Comparison of ENCODE assay signal across 21 cellular contexts in genomic region chr4:73897380-73898136, GRCh38. TPM values are rescaled to one million over a fixed set of nuclear protein-coding genes. Genes with fewer than 3 reads are reported as not detected.
DNase-seq lines count a peak whose midpoint lies in the region; ATAC-seq and TF ChIP-seq lines count a peak whose summit lies in the region.
"Had no signal": no experiment of that assay in that cellular context is flagged by ENCODE, and none has a peak within 500 bp of the region (broad histone marks: within the 10 kb centered on the region; RNA-seq: fewer than 3 reads in every experiment).

No MANE protein-coding gene starts in this region.

- no peaks in the 10 kb centered on the region for H3K4me1 ChIP-seq in right atrium auricular region
- H3K4me1 ChIP-seq in suprapubic skin: peaks cover 12% of the 10 kb centered on the region
- H3K4me1 ChIP-seq in stomach: peaks cover 0 to 3% (median 0%) of the 10 kb centered on the region in 4 donors

- H3K27me3 ChIP-seq in right atrium auricular region: no peaks in the 10 kb centered on the region
- H3K27me3 ChIP-seq in suprapubic skin: no peaks in the 10 kb centered on the region
- H3K27me3 ChIP-seq in stomach: no peaks in the 10 kb centered on the region
- H3K27me3 ChIP-seq: upper lobe of left lung had no signal

- H3K27ac ChIP-seq in right atrium auricular region (no peak overlapping the region), suprapubic skin (peak overlapping the region; percentile 15), stomach (no peak overlapping the region)
- H3K27ac ChIP-seq: upper lobe of left lung had no signal

- no peak for DNase-seq in Right ventricle myocardium inferior (ENCODE audit: missing footprints)
- no peak for DNase-seq in right atrium auricular region (ENCODE audit: low spot score)
- DNase-seq in cardiac fibroblast (ENCODE audit: low read depth in 2 of 2): peak; percentile 96 to 98
- DNase-seq in left cardiac atrium: no peak
- no peak for DNase-seq in suprapubic skin (ENCODE audit: low spot score in 2 of 2)
- no peak for DNase-seq in stomach
- no peak for DNase-seq in RKO (ENCODE audit: low spot score)
- DNase-seq in erythroblast (lab: John Stamatoyannopoulos, UW): no peak
- DNase-seq: 8988T; amniotic stem cell; head of caudate nucleus; mesendoderm; MM.1S; NCI-H1930; NCI-H510A treated with DMSO at 0.1 percent for 48 hours; nephron progenitor cell; stimulated activated naive CD4-positive, alpha-beta T cell; upper lobe of left lung had no signal

- H3K36me3 ChIP-seq in right atrium auricular region (no peaks in the 10 kb centered on the region), suprapubic skin (no peaks in the 10 kb centered on the region), stomach (no peaks in the 10 kb centered on the region)
- H3K36me3 ChIP-seq: upper lobe of left lung had no signal

- H3K4me3 ChIP-seq in right atrium auricular region: no peak overlapping the region
- no peak overlapping the region for H3K4me3 ChIP-seq in cardiac fibroblast (replicated peaks in 1 of 2; ENCODE audit: low read depth in 2 of 2, low read length in 2 of 2)
- no peak overlapping the region for H3K4me3 ChIP-seq in suprapubic skin
- H3K4me3 ChIP-seq in stomach: no peak overlapping the region
- H3K4me3 ChIP-seq: upper lobe of left lung had no signal

- ATAC-seq in Right ventricle myocardium inferior (peak; percentile 88), left cardiac atrium (peak; percentile 72 to 88)

- TF ChIP-seq EP300 in suprapubic skin (IDR thresholded peaks at IDR 0.05): no peak
- no peak for TF ChIP-seq EP300 in stomach (IDR thresholded peaks at IDR 0.05)

- TF ChIP-seq POLR2A in suprapubic skin (IDR thresholded peaks at IDR 0.05): no peak
- TF ChIP-seq POLR2A in stomach (IDR thresholded peaks at IDR 0.05): no peak
- no peak for TF ChIP-seq POLR2A in erythroblast (IDR thresholded peaks at IDR 0.05; ENCODE audit: low read length)

- no peak for TF ChIP-seq CTCF in right atrium auricular region (IDR thresholded peaks at IDR 0.05)
- no peak for TF ChIP-seq CTCF in cardiac fibroblast (IDR thresholded peaks at IDR 0.05; ENCODE audit: low read depth, low read length)
- no peak for TF ChIP-seq CTCF in suprapubic skin (IDR thresholded peaks at IDR 0.05)
- no peak for TF ChIP-seq CTCF in stomach (IDR thresholded peaks at IDR 0.05)

- H3K9me3 ChIP-seq in right atrium auricular region (no peaks in the 10 kb centered on the region), suprapubic skin (no peaks in the 10 kb centered on the region), stomach (no peaks in the 10 kb centered on the region)
- H3K9me3 ChIP-seq: upper lobe of left lung had no signal

- 40% methylated on average over 4 of the region's 4 CpGs for WGBS in suprapubic skin
- WGBS in stomach, 5 donors: 58 to 74% (median 63%) methylated on average over 4 of the region's 4 CpGs

- intact Hi-C loops in Right ventricle myocardium inferior (cut with DNase I) (no loop called here), left cardiac atrium (cut with DNase I) (no loop called here), stomach (cut with DNase I; ENCODE audit: low total_unique reads) (no loop called here)

RNA-seq across cellular contexts. Expression of gene CXCL1, which starts 28.4 kb away (rescaled TPM):
- 1.3 TPM for total RNA-seq in Right ventricle myocardium inferior
- total RNA-seq in right atrium auricular region: 1 to 10 TPM; 6.9 to 8.5 TPM
- total RNA-seq in left cardiac atrium: 1 to 10 TPM; 9.0 to 9.2 TPM
- 1 to 10 TPM in 1 of 4 donors, under 1 TPM in 1, not detected in 2; 0.59 to 1.7 TPM for total RNA-seq in suprapubic skin
- 10 to 100 TPM in 2 of 5 donors, 1 to 10 TPM in 3; 1.8 to 56.0 (median 2.3) TPM for total RNA-seq in stomach
- polyA plus RNA-seq in stomach: 10 to 100 TPM; 33.6 to 62.1 (median 38.2) TPM
- total RNA-seq: activated CD8-positive, alpha-beta memory T cell treated with anti-CD3 and anti-CD28 coated beads for 36 hours; activated T-helper 2 cell treated with anti-CD3 and anti-CD28 coated beads, Interferon-gamma antibody, Interleukin-2, Interleukin-4, amounts not matched to agents 10 μg/mL and 5 μg/mL and 100 μg/mL, durations not matched to agents 14 hours and 24 hours and 36 hours had no signal

RNA-seq across cellular contexts. Expression of gene PF4V1, which starts 44.5 kb away (rescaled TPM):
- not detected for total RNA-seq in Right ventricle myocardium inferior
- total RNA-seq in right atrium auricular region: not detected
- not detected for total RNA-seq in left cardiac atrium
- total RNA-seq in suprapubic skin: not detected
- not detected for total RNA-seq in stomach
- polyA plus RNA-seq in stomach: not detected
- total RNA-seq: activated CD8-positive, alpha-beta memory T cell treated with anti-CD3 and anti-CD28 coated beads for 36 hours; activated T-helper 2 cell treated with anti-CD3 and anti-CD28 coated beads, Interferon-gamma antibody, Interleukin-2, Interleukin-4, amounts not matched to agents 10 μg/mL and 5 μg/mL and 100 μg/mL, durations not matched to agents 14 hours and 24 hours and 36 hours; chondrocyte; upper lobe of left lung had no signal

Comparison
In these comparisons a context has a peak if more than half of its experiments do, and no peak if none do; other contexts are left out.
1. DNase-seq: peak in cardiac fibroblast (2 of 2); none in Right ventricle myocardium inferior (single experiment), right atrium auricular region (single experiment), left cardiac atrium (single experiment), suprapubic skin (0 of 2), stomach (single experiment), RKO (single experiment) and erythroblast (0 of 2).